ENCODE assay signal across 30 cellular contexts in the genomic region with DNA sequence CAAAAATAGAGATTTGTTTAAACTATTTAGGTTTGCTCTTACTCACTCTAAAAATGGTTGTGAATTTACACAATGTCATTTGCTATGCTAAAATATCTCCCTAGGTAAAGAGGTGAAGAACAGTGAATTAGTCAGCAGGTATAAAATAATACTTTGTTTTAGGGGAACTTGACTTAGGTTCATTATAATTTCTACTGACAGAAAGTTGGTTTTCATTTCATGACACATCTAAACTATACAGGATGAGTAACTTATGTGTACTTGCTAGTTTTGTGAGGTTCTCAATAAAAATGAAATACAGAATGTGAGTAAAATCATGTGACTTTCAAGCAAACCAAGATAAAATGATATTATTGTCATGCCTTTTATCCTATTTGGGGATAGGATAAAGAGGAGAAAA.
DNase-seq lines count a peak whose midpoint lies in the region; ATAC-seq, FAIRE-seq and TF ChIP-seq lines count a peak whose summit lies in the region.
"Had no signal": no experiment of that assay in that cellular context is flagged by ENCODE, and none has a peak within 500 bp of the region (broad histone marks: within the 10 kb centered on the region; RNA-seq: fewer than 3 reads in every experiment).

No MANE protein-coding gene starts in this region.

- no peaks in the 10 kb centered on the region for H3K27me3 ChIP-seq in MM.1S (replicated peaks; ENCODE audit: insufficient read depth, low read length)
- H3K27me3 ChIP-seq in GM12878 (replicated peaks in 1 of 2; ENCODE audit: control insufficient read depth in 2 of 2, insufficient read depth in 2 of 2, low read length in 1 of 2): no peaks in the 10 kb centered on the region
- H3K27me3 ChIP-seq in GM23248 (replicated peaks; ENCODE audit: insufficient read depth): no peaks in the 10 kb centered on the region
- H3K27me3 ChIP-seq: esophagus muscularis mucosa, foreskin keratinocyte, transverse colon had no signal

- H3K4me3 ChIP-seq in MM.1S (ENCODE audit: low read length) (no peak overlapping the region), GM12878 (no peak overlapping the region), GM23248 (no peak overlapping the region)
- H3K4me3 ChIP-seq: esophagus muscularis mucosa, HAP-1, prostate gland, transverse colon had no signal

- BruUV-seq in GM12878 (replicated peaks; lab: Mats Ljungman, UMichigan): no TSS peak

- peak overlapping the region; percentile 61 for H3K4me2 ChIP-seq in MM.1S (ENCODE audit: low read depth, low read length)
- peak overlapping the region; percentile 55 for H3K4me2 ChIP-seq in GM12878 (ENCODE audit: control insufficient read depth, insufficient read depth)
- no peak overlapping the region for H3K4me2 ChIP-seq in GM23248 (ENCODE audit: unreplicated experiment)

- H3K36me3 ChIP-seq in MM.1S (replicated peaks; ENCODE audit: insufficient read depth, low read length) (peaks cover 6% of the 10 kb centered on the region), GM12878 (ENCODE audit: control insufficient read depth in 2 of 2, insufficient read depth in 2 of 2, low read length in 1 of 2) (peaks cover 0 to 2% of the 10 kb centered on the region in 2 experiments; a peak in 1 of 4 replicates), GM23248 (ENCODE audit: low read depth) (peaks cover 17% of the 10 kb centered on the region)
- H3K36me3 ChIP-seq: prostate gland had no signal

- FAIRE-seq in GM12878 (lab: Jason Lieb, UNC): no peak
- FAIRE-seq: D721Med, endometrium, HepG2, keratinocyte had no signal

- no peak for TF ChIP-seq POLR2A in GM12878 (IDR thresholded peaks at IDR 0.05; ENCODE audit: low read depth, low read length)

- in situ Hi-C loops in GM12878 (cut with MboI): no loop called here
- in situ Hi-C loops in GM23248 (cut with MboI): no loop called here

- POLR2A ChIA-PET in GM12878 (lab: Charles Lee): no interaction called here

- peak overlapping the region; percentile 42 for H3K27ac Mint-ChIP-seq in activated CD8-positive, alpha-beta memory T cell treated with anti-CD3 and anti-CD28 coated beads, Interleukin-2, amount 10 ng/mL, durations not matched to agents 7 days and 5 days
- H3K27ac Mint-ChIP-seq: CD4-positive, alpha-beta T cell; mesothelial cell of epicardium had no signal

- H3K36me3 Mint-ChIP-seq in activated CD8-positive, alpha-beta memory T cell treated with anti-CD3 and anti-CD28 coated beads, Interleukin-2, amount 10 ng/mL, durations not matched to agents 7 days and 5 days: peaks cover 67% of the 10 kb centered on the region

- intact Hi-C loops in GM12878 (cut with micrococcal nuclease; ENCODE audit: unreplicated experiment): no loop called here

- H3K27me3 Mint-ChIP-seq in activated CD8-positive, alpha-beta memory T cell treated with anti-CD3 and anti-CD28 coated beads, Interleukin-2, amount 10 ng/mL, durations not matched to agents 7 days and 5 days: peaks cover 34% of the 10 kb centered on the region
- H3K27me3 Mint-ChIP-seq: CD4-positive, alpha-beta T cell had no signal

- peaks cover 25% of the 10 kb centered on the region for H3F3A ChIP-seq in MM.1S (ENCODE audit: insufficient read depth, low read length)
- peaks cover 22% of the 10 kb centered on the region; the same call in 1 of the 2 replicates for H3F3A ChIP-seq in GM23248 (ENCODE audit: insufficient read depth)

- DNase-seq in activated CD8-positive, alpha-beta memory T cell treated with anti-CD3 and anti-CD28 coated beads, Interleukin-2, amount 10 ng/mL, durations not matched to agents 7 days and 5 days: no peak
- no peak for DNase-seq in activated CD8-positive, alpha-beta memory T cell treated with anti-CD3 and anti-CD28 coated beads, Interleukin-2, amount 50 U/mL, for 4 hours
- DNase-seq in MM.1S (no peak), GM12878 (ENCODE audit: low read depth, low spot score) (no peak), GM23248 (no peak)
- DNase-seq: activated CD4-positive, alpha-beta T cell treated with anti-CD3 and anti-CD28 coated beads for 4 hours; amniotic stem cell; CD4-positive, alpha-beta T cell; head of caudate nucleus; Karpas-422; left ventricle myocardium superior; NCI-H1417 treated with DMSO at 0.1 percent for 48 hours; NCI-H2029 treated with DMSO at 0.1 percent for 48 hours; NCI-H524; NK-92 treated with Interleukin-12 subunit alpha and Interleukin-12 subunit beta, amount 100 ng/mL, for 24 hours; nucleus accumbens; transverse colon had no signal

- SMC1A ChIA-PET in GM12878 (lab: Charles Lee; ENCODE audit: uncharacterized antibody, unreplicated experiment): no interaction called here

- no peak for TF ChIP-seq RAD21 in GM12878 (IDR thresholded peaks at IDR 0.05; ENCODE audit: insufficient read depth, low read depth, low read length)

- CTCF ChIA-PET in activated CD8-positive, alpha-beta memory T cell treated with anti-CD3 and anti-CD28 coated beads, Interleukin-2, amount 10 ng/mL, durations not matched to agents 7 days and 5 days (lab: Charles Lee): interaction anchor here (1.2 kb wide), 1 partner anchor 15 kb away, joined by 3 read pairs; no protein-coding TSS in a partner anchor
- CTCF ChIA-PET in GM12878 (lab: Yijun Ruan, JAX): interaction anchor here (0.6 to 1.1 kb wide), 2 partner anchors 146 to 510 kb away, joined by 3 read pairs; no protein-coding TSS in a partner anchor

- no peak overlapping the region for H3K9ac ChIP-seq in MM.1S (ENCODE audit: low read length)
- no peak overlapping the region for H3K9ac ChIP-seq in GM12878 (ENCODE audit: control insufficient read depth, insufficient read depth, low read length)
- H3K9ac ChIP-seq in GM23248: no peak overlapping the region

- H3K4me1 ChIP-seq in MM.1S (ENCODE audit: low read length): peaks cover 45% of the 10 kb centered on the region
- peaks cover 18% of the 10 kb centered on the region; the same call in 1 of the 2 replicates for H3K4me1 ChIP-seq in GM12878 (ENCODE audit: control insufficient read depth, insufficient read depth, low read length)
- H3K4me1 ChIP-seq in GM23248 (ENCODE audit: insufficient read depth): peaks cover 11% of the 10 kb centered on the region
- H3K4me1 ChIP-seq: foreskin keratinocyte, HAP-1, prostate gland had no signal

- H3K9me2 ChIP-seq in MM.1S (replicated peaks; ENCODE audit: insufficient read depth, low read length): no peaks in the 10 kb centered on the region
- no peaks in the 10 kb centered on the region for H3K9me2 ChIP-seq in GM23248 (ENCODE audit: insufficient read depth)

- peaks cover 2% of the 10 kb centered on the region for H3K9me3 Mint-ChIP-seq in activated CD8-positive, alpha-beta memory T cell treated with anti-CD3 and anti-CD28 coated beads, Interleukin-2, amount 10 ng/mL, durations not matched to agents 7 days and 5 days (ENCODE audit: low read depth)
- H3K9me3 Mint-ChIP-seq: CD4-positive, alpha-beta T cell had no signal

- no peak for ATAC-seq in activated CD8-positive, alpha-beta memory T cell treated with anti-CD3 and anti-CD28 coated beads, Interleukin-2, amount 10 ng/mL, durations not matched to agents 7 days and 5 days
- ATAC-seq in GM18867 (IDR thresholded peaks at IDR 0.05; ENCODE audit: unreplicated experiment) (peak; percentile 3), GM12878 (no peak), GM21447 (IDR thresholded peaks at IDR 0.05; ENCODE audit: unreplicated experiment) (no peak), GM21528 (IDR thresholded peaks at IDR 0.05; ENCODE audit: low FRiP score, unreplicated experiment) (no peak)
- ATAC-seq: foreskin keratinocyte, HepG2, sciatic nerve had no signal

- TF ChIP-seq CTCF in MM.1S (IDR thresholded peaks at IDR 0.05; ENCODE audit: low read length) (no peak), GM12878 (IDR thresholded peaks at IDR 0.05 in 2 of 3, conservative IDR thresholded peaks at IDR 0.05 in 1 of 3; ENCODE audit: control insufficient read depth in 2 of 3, extremely low read depth in 1 of 3, insufficient read depth in 1 of 3, low read depth in 3 of 3, low read length in 3 of 3) (no peak)

- H3K4me1 Mint-ChIP-seq in activated CD8-positive, alpha-beta memory T cell treated with anti-CD3 and anti-CD28 coated beads, Interleukin-2, amount 10 ng/mL, durations not matched to agents 7 days and 5 days: peaks cover 31% of the 10 kb centered on the region
- H3K4me1 Mint-ChIP-seq: mesothelial cell of epicardium had no signal

- no peak overlapping the region for H2AFZ ChIP-seq in MM.1S (ENCODE audit: low read length)
- no peak overlapping the region for H2AFZ ChIP-seq in GM12878 (ENCODE audit: control insufficient read depth, low read depth, low read length)
- H2AFZ ChIP-seq in GM23248: no peak overlapping the region

- H4K20me1 ChIP-seq in MM.1S (ENCODE audit: insufficient read depth, low read length) (no peaks in the 10 kb centered on the region), GM12878 (ENCODE audit: control insufficient read depth, insufficient read depth) (peaks cover 6% of the 10 kb centered on the region; the same call in 1 of the 2 replicates), GM23248 (ENCODE audit: insufficient read depth) (no peaks in the 10 kb centered on the region)

- H3K4me3 Mint-ChIP-seq in activated CD8-positive, alpha-beta memory T cell treated with anti-CD3 and anti-CD28 coated beads, Interleukin-2, amount 10 ng/mL, durations not matched to agents 7 days and 5 days: no peak overlapping the region
- H3K4me3 Mint-ChIP-seq: CD4-positive, alpha-beta T cell; mesothelial cell of epicardium had no signal

- peak overlapping the region; percentile 61; the same call in 1 of the 2 replicates for H3K27ac ChIP-seq in MM.1S (ENCODE audit: low read length)
- H3K27ac ChIP-seq in GM12878 (ENCODE audit: control insufficient read depth, insufficient read depth): no peak overlapping the region
- H3K27ac ChIP-seq in GM23248: no peak overlapping the region
- H3K27ac ChIP-seq: esophagus muscularis mucosa, foreskin keratinocyte, prostate gland, transverse colon had no signal

- H3K9me3 ChIP-seq in MM.1S (replicated peaks; ENCODE audit: insufficient read depth, low read length): no peaks in the 10 kb centered on the region
- H3K9me3 ChIP-seq in GM12878 (replicated peaks; ENCODE audit: control insufficient read depth, insufficient read depth, low read length): no peaks in the 10 kb centered on the region
- no peaks in the 10 kb centered on the region for H3K9me3 ChIP-seq in GM23248 (ENCODE audit: low read depth)
- H3K9me3 ChIP-seq: esophagus muscularis mucosa, HAP-1, prostate gland, transverse colon had no signal

- H3K79me2 ChIP-seq in MM.1S (ENCODE audit: low read length): peaks cover 8% of the 10 kb centered on the region; the same call in 1 of the 2 replicates
- no peaks in the 10 kb centered on the region for H3K79me2 ChIP-seq in GM12878 (ENCODE audit: control insufficient read depth, insufficient read depth, low read length)
- no peaks in the 10 kb centered on the region for H3K79me2 ChIP-seq in GM23248 (ENCODE audit: insufficient read depth)

- RAD21 ChIA-PET in GM12878 (lab: Charles Lee; ENCODE audit: unreplicated experiment): no interaction called here

- no peak for TF ChIP-seq EP300 in GM12878 (IDR thresholded peaks at IDR 0.05; ENCODE audit: borderline replicate concordance in 1 of 2, control insufficient read depth in 1 of 2, low read depth in 2 of 2, low read length in 2 of 2)

TF ChIP-seq in GM12878, 131 proteins besides CTCF, POLR2A, EP300 and RAD21 (continues in another document):
- TF ChIP-seq EED (IDR thresholded peaks at IDR 0.05; ENCODE audit: low read depth) (no peak), SMAD1 (IDR thresholded peaks at IDR 0.05; ENCODE audit: low read depth, partially characterized antibody) (no peak), PAX8 (IDR thresholded peaks at IDR 0.05) (no peak), NFXL1 (IDR thresholded peaks at IDR 0.05; ENCODE audit: borderline replicate concordance) (no peak), NR2F1 (conservative IDR thresholded peaks at IDR 0.05) (no peak)
